ENCODE assay signal across 28 cellular contexts in the genomic region with DNA sequence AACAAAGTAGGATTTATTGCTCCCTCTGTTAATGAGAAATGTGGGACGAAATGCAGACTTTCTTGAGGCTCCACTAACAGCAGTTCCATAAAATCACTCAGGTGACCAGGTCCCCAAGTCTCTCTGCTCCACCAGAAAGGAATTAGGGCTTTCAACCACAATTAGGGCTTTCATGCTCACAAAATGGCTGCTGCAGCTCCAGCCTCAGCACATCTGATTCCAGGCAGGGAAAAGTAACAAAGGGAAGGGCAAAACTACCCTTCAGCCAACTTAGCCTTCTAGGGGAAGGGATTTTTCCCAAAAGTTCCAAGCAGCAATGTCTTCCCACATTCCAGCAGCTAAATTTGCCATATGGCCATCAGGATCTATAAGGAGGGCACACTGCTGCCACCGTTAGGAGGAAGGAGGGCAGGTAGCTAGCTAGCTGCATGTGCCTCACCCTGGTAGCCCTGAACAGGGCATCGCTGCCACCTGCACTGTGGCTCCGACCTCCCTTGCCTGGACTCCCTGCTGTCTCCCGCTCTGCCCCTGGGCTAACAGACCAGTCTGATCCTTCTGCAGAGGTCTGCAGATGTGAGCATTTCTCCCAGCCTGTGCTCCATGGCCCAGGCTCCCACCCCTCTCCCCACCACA. TPM values are rescaled to one million over a fixed set of nuclear protein-coding genes. Genes with fewer than 3 reads are reported as not detected.
A peak's percentile ranks its signal among the peaks of the same experiment; 100 is the strongest.
DNase-seq lines count a peak whose midpoint lies in the region; ATAC-seq and TF ChIP-seq lines count a peak whose summit lies in the region.
"Had no signal": no experiment of that assay in that cellular context is flagged by ENCODE, and none has a peak within 500 bp of the region (broad histone marks: within the 10 kb centered on the region; RNA-seq: fewer than 3 reads in every experiment).

No MANE protein-coding gene starts in this region.

- H3K4me3 ChIP-seq in SK-N-SH (ENCODE audit: low read depth in 2 of 2, low read length in 1 of 2) (no peak overlapping the region), upper lobe of right lung (no peak overlapping the region)
- H3K4me3 ChIP-seq: SJSA1 had no signal

- peaks cover 0 to 6% of the 10 kb centered on the region in 2 experiments; a peak in 1 of 4 replicates for H3K4me1 ChIP-seq in SK-N-SH (ENCODE audit: control insufficient read depth in 1 of 2, insufficient read depth in 2 of 2, low read depth in 1 of 2, low read length in 1 of 2)
- no peaks in the 10 kb centered on the region for H3K4me1 ChIP-seq in upper lobe of right lung
- H3K4me1 ChIP-seq: SJSA1 had no signal

- TF ChIP-seq CTCF in SK-N-SH (IDR thresholded peaks at IDR 0.05) (no peak), upper lobe of right lung (IDR thresholded peaks at IDR 0.05) (no peak)

- intact Hi-C loops in upper lobe of right lung (cut with DNase I): no loop called here

- DNase-seq in SK-N-SH (peak; percentile 72), HT-29 (ENCODE audit: low spot score) (peak; percentile 25), islet precursor cell (peak; percentile 25), upper lobe of right lung (no peak)
- DNase-seq: 8988T; AML-193; Calu3; CD8-positive, alpha-beta memory T cell; DMS53; EL; GF-D8; H9; IMR-90; NCI-H1105; NCI-H146; NCI-H2029 treated with DMSO at 0.1 percent for 48 hours; NCI-H2171; NCI-H345; NCI-H524 treated with DMSO at 0.1 percent for 48 hours; NCI-H82; SW 1271 had no signal

- POLR2A ChIA-PET in SK-N-SH (lab: Yijun Ruan, JAX): no interaction called here

- H3K27me3 ChIP-seq in SK-N-SH (ENCODE audit: insufficient read depth) (peaks cover 20% of the 10 kb centered on the region; the same call in 1 of the 2 replicates), upper lobe of right lung (peaks cover 4% of the 10 kb centered on the region)

- no peak for ATAC-seq in SK-N-SH treated with all-trans-retinoic acid at 6 μM for 48 hours
- ATAC-seq in upper lobe of right lung: peak; percentile 17
- no peak for ATAC-seq in HG03354 (IDR thresholded peaks at IDR 0.05; ENCODE audit: poor library complexity, severe bottlenecking, unreplicated experiment)
- ATAC-seq in HG03520 (IDR thresholded peaks at IDR 0.05; ENCODE audit: unreplicated experiment): no peak

- no peaks in the 10 kb centered on the region for H3F3A ChIP-seq in SK-N-SH (replicated peaks; ENCODE audit: insufficient read depth)

- no peak overlapping the region for H3K4me2 ChIP-seq in SK-N-SH

- no peaks in the 10 kb centered on the region for H4K20me1 ChIP-seq in SK-N-SH (ENCODE audit: insufficient read depth)

- CTCF ChIA-PET in SK-N-SH (lab: Yijun Ruan, JAX): interaction anchor here (0.8 to 1.8 kb wide), 5 partner anchors 11 to 273 kb away, joined by 3 to 7 read pairs (median 4); partner anchors contain the start of genes CFAP100 and ZXDC

- H3K9me2 ChIP-seq in SK-N-SH: no peaks in the 10 kb centered on the region

- H3K9ac ChIP-seq in SK-N-SH: no peak overlapping the region

- H2AFZ ChIP-seq in SK-N-SH (ENCODE audit: low read depth): no peak overlapping the region

- H3K36me3 ChIP-seq in SK-N-SH (replicated peaks in 1 of 2; ENCODE audit: control insufficient read depth in 1 of 2, insufficient read depth in 2 of 2, low read length in 1 of 2) (no peaks in the 10 kb centered on the region), upper lobe of right lung (no peaks in the 10 kb centered on the region)
- H3K36me3 ChIP-seq: SJSA1 had no signal

- no peaks in the 10 kb centered on the region for H3K9me3 ChIP-seq in SK-N-SH
- H3K9me3 ChIP-seq in upper lobe of right lung: no peaks in the 10 kb centered on the region
- H3K9me3 ChIP-seq: SJSA1 had no signal

- WGBS in SK-N-SH (ENCODE audit: low lambda C conversion rate): 18% methylated on average over 3 of the region's 5 CpGs

- no peak for TF ChIP-seq RAD21 in SK-N-SH (IDR thresholded peaks at IDR 0.05; ENCODE audit: low read length)

- peak in 1 of 2 experiments; percentile 38; a peak in 1 of 4 replicates for TF ChIP-seq EP300 in SK-N-SH (IDR thresholded peaks at IDR 0.05; ENCODE audit: borderline replicate concordance in 1 of 2, low read depth in 1 of 2, low read length in 1 of 2)

- H3K27ac ChIP-seq in SK-N-SH (ENCODE audit: low read depth in 2 of 2, low read length in 1 of 2): 0 out of 4 replicates have a peak overlapping the region, but pooled peaks of 1 of the 2 experiments have one; percentile 2
- H3K27ac ChIP-seq in upper lobe of right lung: no peak overlapping the region
- H3K27ac ChIP-seq: C4-2B, SJSA1 had no signal

- no peaks in the 10 kb centered on the region for H3K79me2 ChIP-seq in SK-N-SH (ENCODE audit: insufficient read depth)

TF ChIP-seq in SK-N-SH, 30 proteins besides CTCF, POLR2A, EP300 and RAD21:
- TF ChIP-seq RCOR1 (IDR thresholded peaks at IDR 0.05; ENCODE audit: low read length): 0 out of 2 replicates have a peak, but pooled peaks have one; percentile 36
- TF ChIP-seq MXI1 (IDR thresholded peaks at IDR 0.05; ENCODE audit: low read depth, low read length): no peak
TF ChIP-seq in SK-N-SH: peak in this region for 1.

TF ChIP-seq in SK-N-SH treated with all-trans-retinoic acid at 6 μM for 48 hours, 23 proteins besides CTCF, POLR2A, EP300 and RAD21:
- TF ChIP-seq, protein P1, sequence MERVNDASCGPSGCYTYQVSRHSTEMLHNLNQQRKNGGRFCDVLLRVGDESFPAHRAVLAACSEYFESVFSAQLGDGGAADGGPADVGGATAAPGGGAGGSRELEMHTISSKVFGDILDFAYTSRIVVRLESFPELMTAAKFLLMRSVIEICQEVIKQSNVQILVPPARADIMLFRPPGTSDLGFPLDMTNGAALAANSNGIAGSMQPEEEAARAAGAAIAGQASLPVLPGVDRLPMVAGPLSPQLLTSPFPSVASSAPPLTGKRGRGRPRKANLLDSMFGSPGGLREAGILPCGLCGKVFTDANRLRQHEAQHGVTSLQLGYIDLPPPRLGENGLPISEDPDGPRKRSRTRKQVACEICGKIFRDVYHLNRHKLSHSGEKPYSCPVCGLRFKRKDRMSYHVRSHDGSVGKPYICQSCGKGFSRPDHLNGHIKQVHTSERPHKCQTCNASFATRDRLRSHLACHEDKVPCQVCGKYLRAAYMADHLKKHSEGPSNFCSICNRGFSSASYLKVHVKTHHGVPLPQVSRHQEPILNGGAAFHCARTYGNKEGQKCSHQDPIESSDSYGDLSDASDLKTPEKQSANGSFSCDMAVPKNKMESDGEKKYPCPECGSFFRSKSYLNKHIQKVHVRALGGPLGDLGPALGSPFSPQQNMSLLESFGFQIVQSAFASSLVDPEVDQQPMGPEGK (CRISPR knock-in tag; IDR thresholded peaks at IDR 0.05; ENCODE audit: borderline replicate concordance): no peak
- TF ChIP-seq ARNTL (CRISPR knock-in tag; IDR thresholded peaks at IDR 0.05; ENCODE audit: borderline replicate concordance, low read depth) (no peak), CSDC2 (CRISPR knock-in tag; IDR thresholded peaks at IDR 0.05) (no peak)

RNA-seq across cellular contexts. Expression of gene CFAP100, which starts 12.8 kb away (rescaled TPM):
- not detected in 2 replicates for polyA plus RNA-seq in SK-N-SH (2012; rRNA removed)
- polyA plus RNA-seq in SK-N-SH (2012; cell fraction: cytosol; rRNA removed): not detected in 2 replicates
- not detected in 2 replicates for polyA plus RNA-seq in SK-N-SH (2012; cell fraction: nucleus; rRNA removed)
- total RNA-seq in HT-29 (2014; rRNA removed; shearing (Covaris generic)): 0.64 and 2.3 TPM in 2 replicates
- not detected for total RNA-seq in upper lobe of right lung
- total RNA-seq: Calu3; CD8-positive, alpha-beta memory T cell; IMR-90; OCI-LY7; SJSA1 had no signal
- polyA plus RNA-seq: AG04450; CD8-positive, alpha-beta memory T cell; IMR-90 had no signal

RNA-seq across cellular contexts. Expression of gene KLF15, which starts 50.3 kb away (rescaled TPM):
- 0.28 and 0.39 TPM in 2 replicates for polyA plus RNA-seq in SK-N-SH (2012; rRNA removed)
- 0.19 and 0.33 TPM in 2 replicates for polyA plus RNA-seq in SK-N-SH (2012; cell fraction: cytosol; rRNA removed)
- 0.32 and 0.50 TPM in 2 replicates for polyA plus RNA-seq in SK-N-SH (2012; cell fraction: nucleus; rRNA removed)
- 8.2 and 12.8 TPM in 2 replicates for total RNA-seq in HT-29 (2014; rRNA removed; shearing (Covaris generic))
- 44.6 TPM for total RNA-seq in upper lobe of right lung
- polyA plus RNA-seq: CD8-positive, alpha-beta memory T cell had no signal
